Comparison of ENCODE assay signal across 1 cellular context in genomic region chr7:16734148-16734726, GRCh38.
TF ChIP-seq lines count a peak whose summit lies in the region.

No MANE protein-coding gene starts in this region.

TF ChIP-seq in K562, 482 proteins besides CTCF, POLR2A, EP300 and RAD21 (continued from another document):
- peak in 1 of 2 experiments; percentile 41; a peak in 1 of 4 replicates for TF ChIP-seq MLLT1 (IDR thresholded peaks at IDR 0.05)
- peak; percentile 41 for TF ChIP-seq FOSL1 (tag; conservative IDR thresholded peaks at IDR 0.05)
- TF ChIP-seq WHSC1 (IDR thresholded peaks at IDR 0.05; ENCODE audit: low read length): no peak
